In the genomic region with DNA sequence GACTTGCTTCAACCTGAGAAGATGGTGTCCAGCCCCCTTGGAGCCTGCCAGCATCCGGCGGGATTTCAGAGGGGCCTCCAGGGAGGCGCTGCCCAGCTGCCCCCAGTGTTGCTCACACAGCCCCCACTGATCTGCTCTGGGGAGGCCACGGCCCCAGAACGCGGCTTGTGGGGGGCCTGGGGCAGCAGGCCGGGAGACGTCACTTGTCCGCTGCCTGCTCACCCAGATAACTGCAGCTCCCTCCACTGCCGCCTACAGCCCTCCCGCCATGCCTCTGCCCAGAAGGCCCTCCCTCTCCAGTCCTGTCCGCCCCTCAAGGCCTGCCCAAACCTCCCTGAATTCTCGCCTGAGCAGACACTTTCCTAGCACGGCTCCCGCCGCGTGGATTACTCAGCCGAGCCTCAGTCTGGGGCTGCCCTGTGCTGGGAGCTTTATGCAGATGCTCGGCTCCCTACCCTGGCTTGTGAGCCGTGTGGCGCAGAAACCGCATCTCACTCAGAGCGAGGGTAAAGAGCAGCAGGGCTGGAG, we compare ENCODE assay signal across 8 cellular contexts. TPM values are rescaled to one million over a fixed set of nuclear protein-coding genes. Genes with fewer than 3 reads are reported as not detected.
DNase-seq lines count a peak whose midpoint lies in the region; ATAC-seq, FAIRE-seq and TF ChIP-seq lines count a peak whose summit lies in the region.

No MANE protein-coding gene starts in this region.

- H3K27me3 ChIP-seq in ACC112 (ENCODE audit: insufficient read depth, low read length) = peaks cover 26% of the 10 kb centered on the region

- peaks cover 27% of the 10 kb centered on the region for H3K27me3 Mint-ChIP-seq in IgD-negative memory B cell

- peaks cover 3% of the 10 kb centered on the region for H3K79me2 ChIP-seq in ACC112 (ENCODE audit: control insufficient read depth, insufficient read depth, low read length, unreplicated experiment)

- peak; percentile 44 to 73 for DNase-seq in activated naive CD4-positive, alpha-beta T cell treated with anti-CD3 and anti-CD28 coated beads, Interleukin-2, amount 50 U/mL, for 72 hours (ENCODE audit: low spot score in 2 of 2)
- DNase-seq in iPS-NIHi7 (ENCODE audit: extremely low spot score) = peak; percentile 65
- peak; percentile 47 to 48 for DNase-seq in stimulated activated CD4-positive, alpha-beta T cell treated with anti-CD3 and anti-CD28 coated beads, Interleukin-4, amount 100 ng/mL, for 48 hours (ENCODE audit: low read depth in 2 of 2)
- no peak for DNase-seq in H54 (ENCODE audit: insufficient read length, low spot score)
- DNase-seq in OCI-M1 (lab: John Stamatoyannopoulos, UW) = no peak

- H3K4me3 ChIP-seq in ACC112 (ENCODE audit: low read depth, low read length) = peak overlapping the region; percentile 85

- H3K36me3 Mint-ChIP-seq in IgD-negative memory B cell = no peaks in the 10 kb centered on the region
- peaks cover 5 to 15% of the 10 kb centered on the region in 2 donors for H3K36me3 Mint-ChIP-seq in activated naive CD4-positive, alpha-beta T cell treated with anti-CD3 and anti-CD28 coated beads, Interleukin-2, amount 50 U/mL, for 72 hours

- no peaks in the 10 kb centered on the region for H3K36me3 ChIP-seq in ACC112 (ENCODE audit: insufficient read depth, low read length)

- peaks cover 0 to 2% (median 0%) of the 10 kb centered on the region in 3 donors for H3K9me3 Mint-ChIP-seq in IgD-negative memory B cell
- no peaks in the 10 kb centered on the region for H3K9me3 Mint-ChIP-seq in activated naive CD4-positive, alpha-beta T cell treated with anti-CD3 and anti-CD28 coated beads, Interleukin-2, amount 50 U/mL, for 72 hours

- peaks cover 43% of the 10 kb centered on the region for H3K4me1 ChIP-seq in ACC112 (ENCODE audit: control insufficient read depth, insufficient read depth, low read length, unreplicated experiment)

- ATAC-seq in activated naive CD4-positive, alpha-beta T cell treated with anti-CD3 and anti-CD28 coated beads, Interleukin-2, amount 50 U/mL, for 72 hours = peak; percentile 64 to 78
- ATAC-seq in GM18907 (IDR thresholded peaks at IDR 0.05; ENCODE audit: unreplicated experiment) = no peak

- no peak for TF ChIP-seq POLR2A in H54 (IDR thresholded peaks at IDR 0.05; ENCODE audit: low read depth, low read length)

- peak overlapping the region; percentile 41 to 92 (median 60) for H3K4me3 Mint-ChIP-seq in IgD-negative memory B cell

- H2AFZ ChIP-seq in ACC112 (ENCODE audit: low read length, unreplicated experiment) = peak overlapping the region; percentile 7

- FAIRE-seq in H54 (lab: Jason Lieb, UNC) = no peak

- H3K27ac Mint-ChIP-seq in IgD-negative memory B cell = peak overlapping the region in 2 of 3 donors; percentile 7 to 53
- H3K27ac Mint-ChIP-seq in activated naive CD4-positive, alpha-beta T cell treated with anti-CD3 and anti-CD28 coated beads, Interleukin-2, amount 50 U/mL, for 72 hours = peak overlapping the region in 1 of 2 donors; percentile 68

- H3K27ac ChIP-seq in ACC112 (ENCODE audit: low read depth, low read length) = no peak overlapping the region

- H3K4me1 Mint-ChIP-seq in IgD-negative memory B cell = peaks cover 0 to 16% (median 13%) of the 10 kb centered on the region in 3 donors

RNA-seq across cellular contexts. Expression of gene ADIPOQ, which starts 17.2 kb away (rescaled TPM):
- not detected for polyA plus RNA-seq in IgD-negative memory B cell
- total RNA-seq in activated naive CD4-positive, alpha-beta T cell treated with anti-CD3 and anti-CD28 coated beads, Interleukin-2, amount 50 U/mL, for 72 hours = not detected

RNA-seq across cellular contexts. Expression of gene RFC4, which starts 19.1 kb away (rescaled TPM):
- polyA plus RNA-seq in IgD-negative memory B cell = 25.0 TPM
- 100 to 1,000 TPM; 121 to 145 TPM for total RNA-seq in activated naive CD4-positive, alpha-beta T cell treated with anti-CD3 and anti-CD28 coated beads, Interleukin-2, amount 50 U/mL, for 72 hours

RNA-seq across cellular contexts. Expression of gene EIF4A2, which starts 42.0 kb away (rescaled TPM):
- polyA plus RNA-seq in IgD-negative memory B cell = 220 TPM
- 100 to 1,000 TPM; 430 to 499 TPM for total RNA-seq in activated naive CD4-positive, alpha-beta T cell treated with anti-CD3 and anti-CD28 coated beads, Interleukin-2, amount 50 U/mL, for 72 hours

Comparison
In these comparisons a context has a peak if more than half of its experiments do, and no peak if none do; other contexts are left out.
1. DNase-seq: peak in activated naive CD4-positive, alpha-beta T cell treated with anti-CD3 and anti-CD28 coated beads, Interleukin-2, amount 50 U/mL, for 72 hours (2 of 2), iPS-NIHi7 (single experiment) and stimulated activated CD4-positive, alpha-beta T cell treated with anti-CD3 and anti-CD28 coated beads, Interleukin-4, amount 100 ng/mL, for 48 hours (2 of 2); none in H54 (single experiment) and OCI-M1 (single experiment).